In the genomic region with DNA sequence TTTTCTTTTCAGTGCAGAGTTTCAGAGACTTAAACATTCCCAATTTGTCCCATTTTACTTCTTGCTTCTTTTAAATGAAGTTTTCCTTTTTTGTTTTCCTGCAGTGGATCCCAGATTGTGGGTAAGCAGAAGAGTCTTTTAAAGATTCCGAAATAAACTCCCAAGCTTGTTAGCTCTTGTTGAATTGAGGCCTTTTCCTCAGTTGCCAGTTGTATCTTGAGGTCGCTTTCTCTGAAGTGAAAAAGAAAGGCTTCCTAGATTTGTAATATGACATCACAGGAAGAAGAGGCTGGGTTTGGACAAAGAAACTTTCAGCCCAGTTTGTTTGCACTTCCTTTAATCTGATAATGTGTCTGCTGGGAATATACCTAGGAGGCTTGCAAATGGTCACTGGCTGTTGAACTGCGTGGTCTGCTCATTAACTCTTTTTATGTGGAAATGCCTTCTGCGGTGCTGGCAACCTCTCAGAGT, we compare ENCODE assay signal across 9 cellular contexts. TPM values are rescaled to one million over a fixed set of nuclear protein-coding genes. Genes with fewer than 3 reads are reported as not detected.
DNase-seq lines count a peak whose midpoint lies in the region; ATAC-seq and TF ChIP-seq lines count a peak whose summit lies in the region.
"Had no signal": no experiment of that assay in that cellular context is flagged by ENCODE, and none has a peak within 500 bp of the region (broad histone marks: within the 10 kb centered on the region; RNA-seq: fewer than 3 reads in every experiment).

A gene with protein sequence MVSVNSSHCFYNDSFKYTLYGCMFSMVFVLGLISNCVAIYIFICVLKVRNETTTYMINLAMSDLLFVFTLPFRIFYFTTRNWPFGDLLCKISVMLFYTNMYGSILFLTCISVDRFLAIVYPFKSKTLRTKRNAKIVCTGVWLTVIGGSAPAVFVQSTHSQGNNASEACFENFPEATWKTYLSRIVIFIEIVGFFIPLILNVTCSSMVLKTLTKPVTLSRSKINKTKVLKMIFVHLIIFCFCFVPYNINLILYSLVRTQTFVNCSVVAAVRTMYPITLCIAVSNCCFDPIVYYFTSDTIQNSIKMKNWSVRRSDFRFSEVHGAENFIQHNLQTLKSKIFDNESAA (minus strand): TSS at position 233 of the 471 bp plus-strand sequence. CDS start 690 bp downstream, outside the sequence.

- peaks cover 15 to 46% of the 10 kb centered on the region in 2 donors for H3K4me1 Mint-ChIP-seq in effector memory CD8-positive, alpha-beta T cell (ENCODE audit: low read depth in 2 of 2)

- TF ChIP-seq POLR2A in Peyer's patch (IDR thresholded peaks at IDR 0.05), result peak in 1 of 2 donors; percentile 62

- H3K36me3 ChIP-seq in ES-I3 (ENCODE audit: insufficient read depth, low read length), result no peaks in the 10 kb centered on the region; the same call in 1 of the 2 replicates
- no peaks in the 10 kb centered on the region for H3K36me3 ChIP-seq in Peyer's patch
- H3K36me3 ChIP-seq in thoracic aorta, result no peaks in the 10 kb centered on the region

- H3K4me1 ChIP-seq in ES-I3 (ENCODE audit: insufficient read depth, low read length) (peaks cover 3% of the 10 kb centered on the region; the same call in 1 of the 2 replicates), Peyer's patch (no peaks in the 10 kb centered on the region), thoracic aorta (ENCODE audit: control insufficient read depth in 1 of 2, low read depth in 2 of 2) (peaks cover 12 to 17% of the 10 kb centered on the region in 2 donors)

- peak within 1 kb of the TSS; percentile 54 to 78 (median 59) for H3K27ac ChIP-seq in Peyer's patch
- peak within 1 kb of the TSS; percentile 72 to 76 for H3K27ac ChIP-seq in thoracic aorta

- H3K9me3 ChIP-seq in ES-I3 (ENCODE audit: control insufficient read depth, insufficient read depth, low read length) (no peaks in the 10 kb centered on the region), Peyer's patch (no peaks in the 10 kb centered on the region), thoracic aorta (no peaks in the 10 kb centered on the region)

- no peaks in the 10 kb centered on the region for H3K9me3 Mint-ChIP-seq in effector memory CD8-positive, alpha-beta T cell

- peak within 1 kb of the TSS; percentile 89 to 93 for H3K4me3 Mint-ChIP-seq in effector memory CD8-positive, alpha-beta T cell

- H3K4me3 ChIP-seq in Peyer's patch (peak within 1 kb of the TSS; percentile 25 to 46 (median 34)), thoracic aorta (peak within 1 kb of the TSS; percentile 71)

- peak within 1 kb of the TSS; percentile 70 for H3K9ac ChIP-seq in ES-I3 (ENCODE audit: low read depth, low read length)

- H3K36me3 Mint-ChIP-seq in effector memory CD8-positive, alpha-beta T cell (ENCODE audit: insufficient read depth), result peaks cover 22% of the 10 kb centered on the region

- H3K27me3 ChIP-seq in Peyer's patch (no peaks in the 10 kb centered on the region), thoracic aorta (replicated peaks; ENCODE audit: insufficient read depth) (no peaks in the 10 kb centered on the region)

- TF ChIP-seq CTCF in Peyer's patch (IDR thresholded peaks at IDR 0.05) (no peak), thoracic aorta (IDR thresholded peaks at IDR 0.05) (no peak)

- ATAC-seq in effector memory CD8-positive, alpha-beta T cell (replicated peaks), result peak; percentile 54
- ATAC-seq in thoracic aorta (ENCODE audit: insufficient number of reproducible peaks, low FRiP score, low read depth) (peak; percentile 60), GM18873 (IDR thresholded peaks at IDR 0.05; ENCODE audit: low FRiP score, unreplicated experiment) (no peak), HG03108 (IDR thresholded peaks at IDR 0.05; ENCODE audit: unreplicated experiment) (no peak)

- no peaks in the 10 kb centered on the region for H3K27me3 Mint-ChIP-seq in effector memory CD8-positive, alpha-beta T cell

- peak within 1 kb of the TSS; percentile 93 to 98 for H3K27ac Mint-ChIP-seq in effector memory CD8-positive, alpha-beta T cell

- DNase-seq in Peyer's patch, result no peak
- DNase-seq in effector memory CD8-positive, alpha-beta T cell, result no peak
- peak; percentile 91 for DNase-seq in medulla oblongata (ENCODE audit: extremely low spot score)
- DNase-seq in thoracic aorta (ENCODE audit: low spot score), result no peak
- DNase-seq in NCI-H2227 treated with DMSO at 0.1 percent for 48 hours (lab: John Stamatoyannopoulos, UW), result no peak

RNA-seq across cellular contexts. Expression of the gene that starts here (rescaled TPM):
- total RNA-seq in Peyer's patch (10 to 100 TPM in 1 of 4 donors, 1 to 10 TPM in 3; 2.8 to 19.0 (median 5.4) TPM), thoracic aorta (10 to 100 TPM; 24.8 to 46.6 TPM)
- total RNA-seq: M059J had no signal

Comparison
In these comparisons a context has a peak if more than half of its experiments do, and no peak if none do; other contexts are left out.
1. ATAC-seq: peak in effector memory CD8-positive, alpha-beta T cell (single experiment) and thoracic aorta (single experiment); none in GM18873 (single experiment) and HG03108 (single experiment).